Comparison of ENCODE assay signal across 2 cellular contexts in genomic region chr2:85615413-85615728, GRCh38.
TF ChIP-seq lines count a peak whose summit lies in the region.

No MANE protein-coding gene starts in this region.

TF ChIP-seq in SK-N-SH, 30 proteins besides CTCF, POLR2A, EP300 and RAD21 (continued from another document):
- TF ChIP-seq ZBTB33 (IDR thresholded peaks at IDR 0.05; ENCODE audit: borderline replicate concordance, low read depth) (no peak), TAF1 (IDR thresholded peaks at IDR 0.05; ENCODE audit: borderline replicate concordance, low read depth, low read length) (no peak), TCF12 (IDR thresholded peaks at IDR 0.05) (no peak), EZH2phosphoT487 (IDR thresholded peaks at IDR 0.05; ENCODE audit: borderline replicate concordance, low read depth) (no peak), REST (IDR thresholded peaks at IDR 0.05; ENCODE audit: low read depth, low read length) (no peak), USF1 (IDR thresholded peaks at IDR 0.05; ENCODE audit: borderline replicate concordance, low read depth) (no peak), MXI1 (IDR thresholded peaks at IDR 0.05; ENCODE audit: low read depth, low read length) (no peak), FOXM1 (IDR thresholded peaks at IDR 0.05; ENCODE audit: low read depth) (no peak), FOSL2 (IDR thresholded peaks at IDR 0.05; ENCODE audit: borderline replicate concordance, low read depth) (no peak), MAX (IDR thresholded peaks at IDR 0.05; ENCODE audit: low read depth) (no peak)

TF ChIP-seq in SK-N-SH treated with all-trans-retinoic acid at 6 μM for 48 hours, 23 proteins besides CTCF, POLR2A, EP300 and RAD21 (continued from another document):
- TF ChIP-seq TSHZ2 (CRISPR knock-in tag; IDR thresholded peaks at IDR 0.05) (no peak), ESRRG (CRISPR knock-in tag; IDR thresholded peaks at IDR 0.05) (no peak), OSR1 (CRISPR knock-in tag; IDR thresholded peaks at IDR 0.05) (no peak), ISL1 (CRISPR knock-in tag; IDR thresholded peaks at IDR 0.05) (no peak), POU6F1 (CRISPR knock-in tag; IDR thresholded peaks at IDR 0.05; ENCODE audit: borderline replicate concordance, low read depth) (no peak), ZNF565 (CRISPR knock-in tag; conservative IDR thresholded peaks at IDR 0.05; ENCODE audit: low read depth) (no peak), ZFP30 (CRISPR knock-in tag; IDR thresholded peaks at IDR 0.05) (no peak), GLIS3 (CRISPR knock-in tag; IDR thresholded peaks at IDR 0.05) (no peak), CSDC2 (CRISPR knock-in tag; IDR thresholded peaks at IDR 0.05) (no peak), ZNF8 (CRISPR knock-in tag; IDR thresholded peaks at IDR 0.05) (no peak), CREB5 (CRISPR knock-in tag; IDR thresholded peaks at IDR 0.05; ENCODE audit: low read depth) (no peak), ARNTL (CRISPR knock-in tag; IDR thresholded peaks at IDR 0.05; ENCODE audit: borderline replicate concordance, low read depth) (no peak)
